ENCODE assay signal across 8 cellular contexts in genomic region chr2:179268277-179268935, GRCh38. TPM values are rescaled to one million over a fixed set of nuclear protein-coding genes. Genes with fewer than 3 reads are reported as not detected.
DNase-seq lines count a peak whose midpoint lies in the region; ATAC-seq, FAIRE-seq and TF ChIP-seq lines count a peak whose summit lies in the region.

No MANE protein-coding gene starts in this region.

- H3K4me3 ChIP-seq in MG63 (no peak overlapping the region), small intestine (ENCODE audit: low read depth in 1 of 2, low read length in 2 of 2) (no peak overlapping the region), MM.1S (ENCODE audit: low read length) (no peak overlapping the region)

- peaks cover 10% of the 10 kb centered on the region for H3F3A ChIP-seq in MM.1S (ENCODE audit: insufficient read depth, low read length)

- H3K9ac ChIP-seq in MM.1S (ENCODE audit: low read length): no peak overlapping the region

- no peak for TF ChIP-seq CTCF in MM.1S (IDR thresholded peaks at IDR 0.05; ENCODE audit: low read length)

- H3K9me3 ChIP-seq in MG63 (no peaks in the 10 kb centered on the region), small intestine (ENCODE audit: control insufficient read depth, low read depth) (no peaks in the 10 kb centered on the region), MM.1S (replicated peaks; ENCODE audit: insufficient read depth, low read length) (no peaks in the 10 kb centered on the region)

- FAIRE-seq in urothelium cell line (lab: Jason Lieb, UNC): no peak
- no peak for FAIRE-seq in small intestine (lab: Jason Lieb, UNC)

- 17 to 63% (median 42%) methylated on average over 1 of the region's 1 CpG for WGBS in small intestine, 3 donors

- no peak overlapping the region for H3K4me2 ChIP-seq in MM.1S (ENCODE audit: low read depth, low read length)

- H2AFZ ChIP-seq in MM.1S (ENCODE audit: low read length): no peak overlapping the region

- H4K20me1 ChIP-seq in MM.1S (ENCODE audit: insufficient read depth, low read length): no peaks in the 10 kb centered on the region

- H3K36me3 ChIP-seq in MG63: no peaks in the 10 kb centered on the region
- no peaks in the 10 kb centered on the region for H3K36me3 ChIP-seq in small intestine (ENCODE audit: control insufficient read depth in 2 of 2, insufficient read depth in 2 of 2, low read length in 2 of 2)
- H3K36me3 ChIP-seq in MM.1S (replicated peaks; ENCODE audit: insufficient read depth, low read length): no peaks in the 10 kb centered on the region

- ATAC-seq in GM21381 (IDR thresholded peaks at IDR 0.05; ENCODE audit: unreplicated experiment): peak; percentile 34

- no peaks in the 10 kb centered on the region for H3K27me3 ChIP-seq in MG63
- H3K27me3 ChIP-seq in small intestine (ENCODE audit: control insufficient read depth in 2 of 2, insufficient read depth in 2 of 2, low read length in 2 of 2): no peaks in the 10 kb centered on the region
- 0 out of 2 replicates have a peak, but pooled peaks cover 3% of the 10 kb centered on the region for H3K27me3 ChIP-seq in MM.1S (replicated peaks; ENCODE audit: insufficient read depth, low read length)

- peaks cover 0 to 2% of the 10 kb centered on the region in 2 donors for H3K4me1 ChIP-seq in small intestine (ENCODE audit: control insufficient read depth in 2 of 2, insufficient read depth in 1 of 2, low read depth in 1 of 2, low read length in 1 of 2)
- H3K4me1 ChIP-seq in MM.1S (ENCODE audit: low read length): no peaks in the 10 kb centered on the region; the same call in 1 of the 2 replicates

- peak; percentile 64 for DNase-seq in Daoy (ENCODE audit: low read depth)
- DNase-seq in MG63: peak; percentile 71
- DNase-seq in epithelial cell of prostate (ENCODE audit: low read depth, low spot score): peak; percentile 89
- no peak for DNase-seq in urothelium cell line (ENCODE audit: low spot score)
- no peak for DNase-seq in hypothalamus (lab: John Stamatoyannopoulos, UW)
- no peak for DNase-seq in small intestine
- DNase-seq in MM.1S: no peak

- H3K27ac ChIP-seq in epithelial cell of prostate: peak overlapping the region; percentile 80
- no peak overlapping the region for H3K27ac ChIP-seq in small intestine (ENCODE audit: low read depth in 1 of 2, low read length in 1 of 2)
- no peak overlapping the region for H3K27ac ChIP-seq in MM.1S (ENCODE audit: low read length)

- H3K9me2 ChIP-seq in MM.1S (replicated peaks; ENCODE audit: insufficient read depth, low read length): no peaks in the 10 kb centered on the region

- peaks cover 5% of the 10 kb centered on the region for H3K79me2 ChIP-seq in MM.1S (ENCODE audit: low read length)

RNA-seq across cellular contexts. Expression of gene SESTD1, which starts 3.8 kb away (rescaled TPM):
- total RNA-seq in Daoy (2014; rRNA removed; shearing (Covaris generic)): 16.6 and 18.8 TPM in 2 replicates
- 5.5 and 5.6 TPM in 2 replicates for total RNA-seq in MG63 (2014; rRNA removed; shearing (Covaris generic); ENCODE audit: low replicate concordance)
- 10 to 100 TPM; 10.9 to 15.4 (median 13.8) TPM for polyA plus RNA-seq in small intestine

Comparison
In these comparisons a context has a peak if more than half of its experiments do, and no peak if none do; other contexts are left out.
1. DNase-seq: peak in Daoy (single experiment), MG63 (single experiment) and epithelial cell of prostate (single experiment); none in urothelium cell line (single experiment), hypothalamus (0 of 51), small intestine (single experiment) and MM.1S (single experiment).